In genomic region chr1:34582356-34582755, GRCh38 we compare ENCODE assay signal across 1 cellular context.
TF ChIP-seq lines count a peak whose summit lies in the region.

No MANE protein-coding gene starts in this region.

TF ChIP-seq in HepG2, 621 proteins besides CTCF, POLR2A, EP300 and RAD21 (continued from another document and continues in another):
- TF ChIP-seq ZNF280D (CRISPR knock-in tag; IDR thresholded peaks at IDR 0.05) = no peak
- TF ChIP-seq SIX4 (CRISPR knock-in tag; IDR thresholded peaks at IDR 0.05) = no peak
- no peak for TF ChIP-seq TEF (CRISPR knock-in tag; IDR thresholded peaks at IDR 0.05)
- TF ChIP-seq TCF7 (IDR thresholded peaks at IDR 0.05; ENCODE audit: low read depth) = 0 out of 2 replicates have a peak, but pooled peaks have one; percentile 37
- TF ChIP-seq ZFY (CRISPR knock-in tag; IDR thresholded peaks at IDR 0.05) = no peak
- TF ChIP-seq TBX2 (CRISPR knock-in tag; IDR thresholded peaks at IDR 0.05; ENCODE audit: borderline replicate concordance) = 0 out of 2 replicates have a peak, but pooled peaks have one; percentile 43
- TF ChIP-seq ZNF234 (CRISPR knock-in tag; conservative IDR thresholded peaks at IDR 0.05) = no peak
- TF ChIP-seq ZNF530 (CRISPR knock-in tag; IDR thresholded peaks at IDR 0.05; ENCODE audit: low read depth) = no peak
- no peak for TF ChIP-seq STAG1 (CRISPR knock-in tag; IDR thresholded peaks at IDR 0.05)
- no peak for TF ChIP-seq ZFX (CRISPR knock-in tag; IDR thresholded peaks at IDR 0.05; ENCODE audit: low read depth)
- TF ChIP-seq ZNF691 (CRISPR knock-in tag; IDR thresholded peaks at IDR 0.05; ENCODE audit: borderline replicate concordance, low read depth) = 0 out of 2 replicates have a peak, but pooled peaks have one; percentile 70
- 0 out of 2 replicates have a peak, but pooled peaks have one; percentile 14 for TF ChIP-seq PAXIP1 (CRISPR knock-in tag; conservative IDR thresholded peaks at IDR 0.05)
- 0 out of 4 replicates have a peak, but pooled peaks have one; percentile 13 to 36 for TF ChIP-seq NR2F1 (CRISPR knock-in tag; IDR thresholded peaks at IDR 0.05)
- peak; percentile 9 for TF ChIP-seq TEAD3 (CRISPR knock-in tag; optimal IDR thresholded peaks at IDR 0.05; ENCODE audit: borderline replicate concordance)
- no peak for TF ChIP-seq ZNF230 (CRISPR knock-in tag; IDR thresholded peaks at IDR 0.05)
- peak; percentile 63; the same call in 1 of the 2 replicates for TF ChIP-seq ZNF609 (CRISPR knock-in tag; IDR thresholded peaks at IDR 0.05; ENCODE audit: borderline replicate concordance)
- TF ChIP-seq HHEX (CRISPR knock-in tag; IDR thresholded peaks at IDR 0.05) = peak; percentile 77
- peak; percentile 87; the same call in 1 of the 2 replicates for TF ChIP-seq THRA (CRISPR knock-in tag; IDR thresholded peaks at IDR 0.05; ENCODE audit: borderline replicate concordance)
- peak; percentile 69; the same call in 1 of the 2 replicates for TF ChIP-seq NR2F2 (IDR thresholded peaks at IDR 0.05; ENCODE audit: borderline replicate concordance, low read depth)
- no peak for TF ChIP-seq ZFP91 (CRISPR knock-in tag; IDR thresholded peaks at IDR 0.05; ENCODE audit: borderline replicate concordance)
- TF ChIP-seq ZNF709 (CRISPR knock-in tag; IDR thresholded peaks at IDR 0.05) = no peak
- TF ChIP-seq DNMT1 (CRISPR knock-in tag; IDR thresholded peaks at IDR 0.05) = no peak
- no peak for TF ChIP-seq ZHX1 (CRISPR knock-in tag; IDR thresholded peaks at IDR 0.05; ENCODE audit: low read depth)
- TF ChIP-seq RARA (CRISPR knock-in tag; IDR thresholded peaks at IDR 0.05) = peak; percentile 14; the same call in 1 of the 2 replicates
- no peak for TF ChIP-seq FOXA1 (IDR thresholded peaks at IDR 0.05)
- TF ChIP-seq FOXA1 (CRISPR knock-in tag; IDR thresholded peaks at IDR 0.05) = peak; percentile 72
- no peak for TF ChIP-seq MXD4 (CRISPR knock-in tag; IDR thresholded peaks at IDR 0.05)
- TF ChIP-seq SOX13 (IDR thresholded peaks at IDR 0.05) = no peak
- TF ChIP-seq SOX13 (CRISPR knock-in tag; conservative IDR thresholded peaks at IDR 0.05 in 1 of 2, IDR thresholded peaks at IDR 0.05 in 1 of 2) = peak in 1 of 2 experiments; percentile 54; a peak in 2 of 4 replicates
- peak; percentile 57; the same call in 1 of the 2 replicates for TF ChIP-seq TBX3 (IDR thresholded peaks at IDR 0.05; ENCODE audit: borderline replicate concordance)
- 0 out of 2 replicates have a peak, but pooled peaks have one; percentile 25 for TF ChIP-seq SP5 (CRISPR knock-in tag; IDR thresholded peaks at IDR 0.05; ENCODE audit: borderline replicate concordance, low read depth)
- TF ChIP-seq MTF2 (CRISPR knock-in tag; IDR thresholded peaks at IDR 0.05; ENCODE audit: borderline replicate concordance) = no peak
- TF ChIP-seq NFIB (CRISPR knock-in tag; IDR thresholded peaks at IDR 0.05; ENCODE audit: borderline replicate concordance) = no peak
- TF ChIP-seq ELF3 (CRISPR knock-in tag; IDR thresholded peaks at IDR 0.05) = no peak
- no peak for TF ChIP-seq ZNF737 (CRISPR knock-in tag; IDR thresholded peaks at IDR 0.05; ENCODE audit: borderline replicate concordance)
- no peak for TF ChIP-seq MIER3 (CRISPR knock-in tag; IDR thresholded peaks at IDR 0.05; ENCODE audit: borderline replicate concordance)
- 0 out of 2 replicates have a peak, but pooled peaks have one; percentile 21 for TF ChIP-seq FOXP4 (CRISPR knock-in tag; IDR thresholded peaks at IDR 0.05)
- no peak for TF ChIP-seq ZNF3 (CRISPR knock-in tag; IDR thresholded peaks at IDR 0.05)
- peak; percentile 62 for TF ChIP-seq NR2F6 (IDR thresholded peaks at IDR 0.05)
- TF ChIP-seq NR2F6 (CRISPR knock-in tag; IDR thresholded peaks at IDR 0.05) = peak; percentile 61; the same call in 1 of the 2 replicates
